11 cellular contexts compared by ENCODE assay signal in the genomic region with DNA sequence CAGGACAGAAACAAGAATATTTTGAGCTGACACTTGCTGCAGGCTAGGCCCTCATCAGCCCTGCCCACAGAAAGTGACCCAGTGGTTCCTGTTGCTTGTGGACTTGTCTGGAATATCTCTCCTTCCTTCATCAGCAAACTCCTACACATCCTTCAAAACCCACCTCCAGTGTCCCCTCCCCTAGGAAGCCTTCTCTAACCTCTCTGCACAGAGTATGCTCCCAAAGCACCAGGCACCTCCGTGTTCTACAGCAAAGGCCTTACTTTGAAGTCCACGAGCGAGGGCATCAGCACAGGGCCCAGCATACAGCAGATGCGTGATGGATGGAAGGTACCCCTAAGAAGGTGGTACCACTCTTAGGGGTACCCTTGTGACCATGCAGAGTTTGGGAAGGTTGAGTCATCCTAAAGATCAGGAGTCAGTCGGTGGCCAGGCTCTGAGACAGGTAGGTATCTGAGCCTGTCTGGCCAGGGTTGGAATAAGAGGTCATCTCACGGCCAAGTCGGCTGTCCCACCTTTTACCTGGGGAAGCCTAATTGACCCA. TPM values are rescaled to one million over a fixed set of nuclear protein-coding genes. Genes with fewer than 3 reads are reported as not detected.
DNase-seq lines count a peak whose midpoint lies in the region; ATAC-seq, FAIRE-seq and TF ChIP-seq lines count a peak whose summit lies in the region.
"Had no signal": no experiment of that assay in that cellular context is flagged by ENCODE, and none has a peak within 500 bp of the region (broad histone marks: within the 10 kb centered on the region; RNA-seq: fewer than 3 reads in every experiment).

No MANE protein-coding gene starts in this region.

- WGBS in suprapubic skin, result 89% methylated on average over 7 of the region's 7 CpGs

- H3K27ac ChIP-seq in suprapubic skin, result no peak overlapping the region

- POLR2A ChIA-PET in activated CD8-positive, alpha-beta T cell treated with anti-CD3 and anti-CD28 coated beads, Interleukin-2, amount 10 ng/mL, durations not matched to agents 7 days and 5 days (lab: Charles Lee), result no interaction called here

- no peaks in the 10 kb centered on the region for H3K36me3 ChIP-seq in suprapubic skin
- H3K36me3 ChIP-seq: thyroid gland had no signal

- CTCF ChIA-PET in activated CD8-positive, alpha-beta memory T cell treated with anti-CD3 and anti-CD28 coated beads, Interleukin-2, amount 10 ng/mL, durations not matched to agents 7 days and 5 days (lab: Charles Lee), result interaction anchor here (0.9 to 1.9 kb wide), 2 partner anchors 14 to 15 kb away, joined by 3 to 7 read pairs; no protein-coding TSS in a partner anchor
- CTCF ChIA-PET in activated CD8-positive, alpha-beta T cell treated with anti-CD3 and anti-CD28 coated beads, Interleukin-2, amount 10 ng/mL, durations not matched to agents 7 days and 5 days (lab: Charles Lee), result interaction anchor here (0.8 to 2.3 kb wide), 7 partner anchors 9 to 117 kb away, joined by 3 to 11 read pairs (median 3); no protein-coding TSS in a partner anchor

- DNase-seq in activated CD8-positive, alpha-beta memory T cell treated with anti-CD3 and anti-CD28 coated beads, Interleukin-2, amount 10 ng/mL, durations not matched to agents 7 days and 5 days, result peak; percentile 43
- no peak for DNase-seq in activated CD8-positive, alpha-beta memory T cell treated with anti-CD3 and anti-CD28 coated beads for 24 hours
- no peak for DNase-seq in activated CD8-positive, alpha-beta T cell treated with anti-CD3 and anti-CD28 coated beads, Interleukin-2, amount 10 ng/mL, durations not matched to agents 7 days and 5 days
- DNase-seq in left lobe of liver (ENCODE audit: low spot score) (peak; percentile 37), suprapubic skin (ENCODE audit: low spot score in 2 of 2) (peak; percentile 49 to 62), DMS114 treated with DMSO at 0.1 percent for 48 hours (lab: John Stamatoyannopoulos, UW; ENCODE audit: unreplicated experiment) (no peak), RCC 7860 (ENCODE audit: low spot score) (no peak)
- DNase-seq: SIG-M5 had no signal

- H3K9me3 Mint-ChIP-seq in activated CD8-positive, alpha-beta memory T cell treated with anti-CD3 and anti-CD28 coated beads, Interleukin-2, amount 10 ng/mL, durations not matched to agents 7 days and 5 days (ENCODE audit: low read depth), result no peaks in the 10 kb centered on the region
- H3K9me3 Mint-ChIP-seq in activated CD8-positive, alpha-beta T cell treated with anti-CD3 and anti-CD28 coated beads, Interleukin-2, amount 10 ng/mL, durations not matched to agents 7 days and 5 days (ENCODE audit: insufficient read depth), result no peaks in the 10 kb centered on the region

- H3K27ac Mint-ChIP-seq in activated CD8-positive, alpha-beta memory T cell treated with anti-CD3 and anti-CD28 coated beads, Interleukin-2, amount 10 ng/mL, durations not matched to agents 7 days and 5 days, result peak overlapping the region; percentile 65
- H3K27ac Mint-ChIP-seq in activated CD8-positive, alpha-beta T cell treated with anti-CD3 and anti-CD28 coated beads, Interleukin-2, amount 10 ng/mL, durations not matched to agents 7 days and 5 days, result peak overlapping the region; percentile 73

- H3K9me3 ChIP-seq in suprapubic skin, result no peaks in the 10 kb centered on the region
- H3K9me3 ChIP-seq: thyroid gland had no signal

- H3K36me3 Mint-ChIP-seq in activated CD8-positive, alpha-beta memory T cell treated with anti-CD3 and anti-CD28 coated beads, Interleukin-2, amount 10 ng/mL, durations not matched to agents 7 days and 5 days, result peaks cover 7% of the 10 kb centered on the region
- H3K36me3 Mint-ChIP-seq in activated CD8-positive, alpha-beta T cell treated with anti-CD3 and anti-CD28 coated beads, Interleukin-2, amount 10 ng/mL, durations not matched to agents 7 days and 5 days (ENCODE audit: low read depth), result peaks cover 7% of the 10 kb centered on the region

- H3K4me1 ChIP-seq in suprapubic skin, result peaks cover 65% of the 10 kb centered on the region

- no peak for TF ChIP-seq EP300 in suprapubic skin (IDR thresholded peaks at IDR 0.05)

- peak overlapping the region; percentile 84 for H3K4me3 Mint-ChIP-seq in activated CD8-positive, alpha-beta memory T cell treated with anti-CD3 and anti-CD28 coated beads, Interleukin-2, amount 10 ng/mL, durations not matched to agents 7 days and 5 days
- peak overlapping the region; percentile 85 for H3K4me3 Mint-ChIP-seq in activated CD8-positive, alpha-beta T cell treated with anti-CD3 and anti-CD28 coated beads, Interleukin-2, amount 10 ng/mL, durations not matched to agents 7 days and 5 days

- no peak for TF ChIP-seq CTCF in suprapubic skin (IDR thresholded peaks at IDR 0.05)

- no peak for FAIRE-seq in RCC 7860 (lab: Jason Lieb, UNC)
- FAIRE-seq: colon had no signal

- peaks cover 82% of the 10 kb centered on the region for H3K4me1 Mint-ChIP-seq in activated CD8-positive, alpha-beta memory T cell treated with anti-CD3 and anti-CD28 coated beads, Interleukin-2, amount 10 ng/mL, durations not matched to agents 7 days and 5 days
- peaks cover 87% of the 10 kb centered on the region for H3K4me1 Mint-ChIP-seq in activated CD8-positive, alpha-beta T cell treated with anti-CD3 and anti-CD28 coated beads, Interleukin-2, amount 10 ng/mL, durations not matched to agents 7 days and 5 days (ENCODE audit: low read depth)

- H3K27me3 Mint-ChIP-seq in activated CD8-positive, alpha-beta memory T cell treated with anti-CD3 and anti-CD28 coated beads, Interleukin-2, amount 10 ng/mL, durations not matched to agents 7 days and 5 days, result no peaks in the 10 kb centered on the region
- no peaks in the 10 kb centered on the region for H3K27me3 Mint-ChIP-seq in activated CD8-positive, alpha-beta T cell treated with anti-CD3 and anti-CD28 coated beads, Interleukin-2, amount 10 ng/mL, durations not matched to agents 7 days and 5 days (ENCODE audit: low read depth)

- no peak overlapping the region for H3K4me3 ChIP-seq in suprapubic skin
- H3K4me3 ChIP-seq: thyroid gland had no signal

- ATAC-seq in activated CD8-positive, alpha-beta memory T cell treated with anti-CD3 and anti-CD28 coated beads, Interleukin-2, amount 10 ng/mL, durations not matched to agents 7 days and 5 days, result no peak
- no peak for ATAC-seq in activated CD8-positive, alpha-beta T cell treated with anti-CD3 and anti-CD28 coated beads, Interleukin-2, amount 10 ng/mL, durations not matched to agents 7 days and 5 days
- ATAC-seq in left lobe of liver (no peak), GM21390 (IDR thresholded peaks at IDR 0.05; ENCODE audit: unreplicated experiment) (no peak)

- H3K27me3 ChIP-seq in suprapubic skin, result no peaks in the 10 kb centered on the region
- H3K27me3 ChIP-seq: thyroid gland had no signal

- no peak for TF ChIP-seq POLR2A in suprapubic skin (IDR thresholded peaks at IDR 0.05)

RNA-seq across cellular contexts. Expression of a gene that starts 2.0 kb away (rescaled TPM):
- total RNA-seq in activated CD8-positive, alpha-beta memory T cell treated with anti-CD3 and anti-CD28 coated beads, Interleukin-2, amount 10 ng/mL, durations not matched to agents 7 days and 5 days, result 10 to 100 TPM; 19.7 to 20.2 TPM
- 10 to 100 TPM; 16.3 to 18.2 TPM for total RNA-seq in activated CD8-positive, alpha-beta T cell treated with anti-CD3 and anti-CD28 coated beads, Interleukin-2, amount 10 ng/mL, durations not matched to agents 7 days and 5 days
- 0.83 TPM for total RNA-seq in left lobe of liver
- 10 to 100 TPM in 1 of 4 donors, 1 to 10 TPM in 3; 7.1 to 11.5 (median 8.5) TPM for total RNA-seq in suprapubic skin

RNA-seq across cellular contexts. Expression of a gene that starts 8.0 kb away (rescaled TPM):
- 10 to 100 TPM; 34.4 to 47.9 TPM for total RNA-seq in activated CD8-positive, alpha-beta memory T cell treated with anti-CD3 and anti-CD28 coated beads, Interleukin-2, amount 10 ng/mL, durations not matched to agents 7 days and 5 days
- total RNA-seq in activated CD8-positive, alpha-beta T cell treated with anti-CD3 and anti-CD28 coated beads, Interleukin-2, amount 10 ng/mL, durations not matched to agents 7 days and 5 days, result 10 to 100 TPM; 16.0 to 18.1 TPM
- total RNA-seq in left lobe of liver (0.10 TPM), suprapubic skin (under 1 TPM in 3 of 4 donors, not detected in 1; 0.16 to 0.53 (median 0.16) TPM)

RNA-seq across cellular contexts. Expression of a gene that starts 48.1 kb away (rescaled TPM):
- 1 to 10 TPM; 3.4 to 4.7 TPM for total RNA-seq in activated CD8-positive, alpha-beta memory T cell treated with anti-CD3 and anti-CD28 coated beads, Interleukin-2, amount 10 ng/mL, durations not matched to agents 7 days and 5 days
- total RNA-seq in activated CD8-positive, alpha-beta T cell treated with anti-CD3 and anti-CD28 coated beads, Interleukin-2, amount 10 ng/mL, durations not matched to agents 7 days and 5 days, result 1 to 10 TPM; 4.8 to 6.4 TPM
- 43.9 TPM for total RNA-seq in left lobe of liver
- total RNA-seq in suprapubic skin, result 10 to 100 TPM; 29.8 to 66.8 (median 51.3) TPM

Comparison
In these comparisons a context has a peak if more than half of its experiments do, and no peak if none do; other contexts are left out.
1. DNase-seq: peak in activated CD8-positive, alpha-beta memory T cell treated with anti-CD3 and anti-CD28 coated beads, Interleukin-2, amount 10 ng/mL, durations not matched to agents 7 days and 5 days (single experiment), left lobe of liver (single experiment) and suprapubic skin (2 of 2); none in activated CD8-positive, alpha-beta memory T cell treated with anti-CD3 and anti-CD28 coated beads for 24 hours (single experiment), activated CD8-positive, alpha-beta T cell treated with anti-CD3 and anti-CD28 coated beads, Interleukin-2, amount 10 ng/mL, durations not matched to agents 7 days and 5 days (single experiment), DMS114 treated with DMSO at 0.1 percent for 48 hours (single experiment) and RCC 7860 (single experiment).
2. RNA of a gene that starts 8.0 kb away (total RNA-seq): 34.4 to 47.9 TPM in activated CD8-positive, alpha-beta memory T cell treated with anti-CD3 and anti-CD28 coated beads, Interleukin-2, amount 10 ng/mL, durations not matched to agents 7 days and 5 days and 16.0 to 18.1 TPM in activated CD8-positive, alpha-beta T cell treated with anti-CD3 and anti-CD28 coated beads, Interleukin-2, amount 10 ng/mL, durations not matched to agents 7 days and 5 days; 0.16 to 0.53 TPM in suprapubic skin and 0.10 TPM in left lobe of liver (single experiment); every median in the first group is over 10 times any median in the second.